In the genomic region with DNA sequence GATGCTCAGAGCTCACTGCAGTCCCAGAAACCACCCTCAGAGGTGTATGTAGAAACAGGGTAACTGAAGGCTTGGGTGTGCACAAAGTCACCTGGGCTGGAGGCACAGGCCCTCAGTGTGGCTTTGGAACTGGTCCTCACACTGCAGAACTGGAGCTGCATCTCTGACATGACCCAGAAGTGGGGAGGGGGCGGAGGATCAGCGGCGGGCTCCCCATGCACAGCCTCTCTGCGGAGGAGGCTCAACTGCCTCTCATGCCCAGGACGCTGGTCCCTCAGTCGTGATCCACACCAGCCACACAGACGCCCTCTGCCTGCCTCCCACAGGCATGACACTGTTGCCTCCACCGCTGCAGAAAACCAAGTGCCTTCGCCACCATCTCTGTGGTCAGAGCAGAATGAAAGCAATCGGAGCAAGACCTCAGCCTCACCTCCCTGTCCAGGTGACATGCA, we compare ENCODE assay signal across 8 cellular contexts.
DNase-seq lines count a peak whose midpoint lies in the region; ATAC-seq, FAIRE-seq and TF ChIP-seq lines count a peak whose summit lies in the region.
"Had no signal": no experiment of that assay in that cellular context is flagged by ENCODE, and none has a peak within 500 bp of the region (broad histone marks: within the 10 kb centered on the region; RNA-seq: fewer than 3 reads in every experiment).

No MANE protein-coding gene starts in this region.

- H3K4me3 Mint-ChIP-seq in activated T-helper 17 cell treated with anti-CD3 and anti-CD28 coated beads, Interleukin-2, amount 50 U/mL, for 72 hours: no peak overlapping the region

- no peaks in the 10 kb centered on the region for H3K9me3 ChIP-seq in keratinocyte (ENCODE audit: control insufficient read depth, low read depth, low read length)

- no peak overlapping the region for H3K27ac Mint-ChIP-seq in activated T-helper 17 cell treated with anti-CD3 and anti-CD28 coated beads, Interleukin-2, amount 50 U/mL, for 72 hours

- no peak overlapping the region for H3K4me3 ChIP-seq in keratinocyte (ENCODE audit: control insufficient read depth in 2 of 3, extremely low read depth in 1 of 3, insufficient read depth in 2 of 3, low read depth in 1 of 3, low read length in 3 of 3)

- no peak overlapping the region for H3K27ac ChIP-seq in keratinocyte (ENCODE audit: control insufficient read depth, insufficient read depth, low read length)

- DNase-seq in ELF-1 (ENCODE audit: low read depth, low spot score) (peak; percentile 58), keratinocyte (ENCODE audit: low read depth, low spot score) (no peak), NCI-H1694 (lab: John Stamatoyannopoulos, UW) (no peak)
- no peak for DNase-seq in effector CD4-positive, alpha-beta T cell
- DNase-seq: left cardiac atrium had no signal

- H3K27me3 Mint-ChIP-seq in activated T-helper 17 cell treated with anti-CD3 and anti-CD28 coated beads, Interleukin-2, amount 50 U/mL, for 72 hours: peaks cover 40% of the 10 kb centered on the region

- H3K36me3 Mint-ChIP-seq in activated T-helper 17 cell treated with anti-CD3 and anti-CD28 coated beads, Interleukin-2, amount 50 U/mL, for 72 hours (ENCODE audit: low read depth): no peaks in the 10 kb centered on the region

- H3K4me1 Mint-ChIP-seq in activated T-helper 17 cell treated with anti-CD3 and anti-CD28 coated beads, Interleukin-2, amount 50 U/mL, for 72 hours: no peaks in the 10 kb centered on the region

- peak; percentile 40 to 80 (median 72) for TF ChIP-seq CTCF in keratinocyte (optimal IDR thresholded peaks at IDR 0.05 in 1 of 3, IDR thresholded peaks at IDR 0.05 in 1 of 3, conservative IDR thresholded peaks at IDR 0.05 in 1 of 3; ENCODE audit: extremely low read depth in 1 of 3, insufficient read depth in 2 of 3, low read length in 3 of 3)

- dilution Hi-C loops in keratinocyte (cut with MboI; ENCODE audit: extremely low pct_ligation_motif_present, low sequenced_read_pairs): no loop called here

- H3K4me2 ChIP-seq in keratinocyte (ENCODE audit: control insufficient read depth, extremely low read depth, insufficient read depth, low read depth, low read length): no peak overlapping the region

- H3K9ac ChIP-seq in keratinocyte (ENCODE audit: control insufficient read depth, extremely low read depth, insufficient read depth, low read length): no peak overlapping the region

- H3K9me3 Mint-ChIP-seq in activated T-helper 17 cell treated with anti-CD3 and anti-CD28 coated beads, Interleukin-2, amount 50 U/mL, for 72 hours: peaks cover 3% of the 10 kb centered on the region

- H3K36me3 ChIP-seq in keratinocyte (ENCODE audit: control insufficient read depth in 2 of 2, extremely low read depth in 1 of 2, insufficient read depth in 2 of 2, low read length in 2 of 2): no peaks in the 10 kb centered on the region

- H4K20me1 ChIP-seq in keratinocyte (ENCODE audit: control insufficient read depth, extremely low read depth, insufficient read depth, low read length): no peaks in the 10 kb centered on the region

- no peaks in the 10 kb centered on the region for H3K27me3 ChIP-seq in keratinocyte (ENCODE audit: control insufficient read depth, extremely low read depth, insufficient read depth, low read length)

- H2AFZ ChIP-seq in keratinocyte (ENCODE audit: control insufficient read depth, low read length): no peak overlapping the region

- H3K79me2 ChIP-seq in keratinocyte (ENCODE audit: control insufficient read depth, insufficient read depth, low read length): no peaks in the 10 kb centered on the region

- H3K9me1 ChIP-seq in keratinocyte (ENCODE audit: control insufficient read depth, extremely low read depth, insufficient read depth, low read length): no peaks in the 10 kb centered on the region

- no peak for FAIRE-seq in keratinocyte (lab: Jason Lieb, UNC)

- peak; percentile 56 for ATAC-seq in HG03159 (IDR thresholded peaks at IDR 0.05; ENCODE audit: unreplicated experiment)
- ATAC-seq in activated T-helper 17 cell treated with anti-CD3 and anti-CD28 coated beads, Interleukin-2, amount 50 U/mL, for 72 hours (replicated peaks): peak; percentile 23
- no peak for ATAC-seq in GM21576 (IDR thresholded peaks at IDR 0.05; ENCODE audit: unreplicated experiment)

- H3K4me1 ChIP-seq in keratinocyte (ENCODE audit: control insufficient read depth, extremely low read depth, insufficient read depth, low read length): peaks cover 29% of the 10 kb centered on the region
